Comparison of ENCODE assay signal across 29 cellular contexts in genomic region chr12:70403827-70404226, GRCh38.
"Had no signal": no experiment of that assay in that cellular context is flagged by ENCODE, and none has a peak within 500 bp of the region (broad histone marks: within the 10 kb centered on the region; RNA-seq: fewer than 3 reads in every experiment).

No MANE protein-coding gene starts in this region.

- H3K9me3 Mint-ChIP-seq: stimulated activated effector memory CD8-positive, alpha-beta T cell treated with anti-CD3 and anti-CD28 coated beads, Interleukin-12 subunit alpha, Interleukin-12 subunit beta, amount 100 ng/mL, for 72 hours; stimulated activated memory B cell treated with anti-CD40 and anti-IgM and Interleukin-4, amounts not matched to agents 10 μg/mL and 1 μg/mL and 100 μg/mL, for 72 hours; stimulated activated naive B cell treated with anti-CD40 and anti-IgM and Interleukin-4, amounts not matched to agents 10 μg/mL and 1 μg/mL and 100 μg/mL, for 72 hours; stimulated activated naive CD8-positive, alpha-beta T cell treated with anti-CD3 and anti-CD28 coated beads, Interleukin-15, Interleukin-2, amounts not matched to agents 100 ng/mL and 50 ng/mL, for 24 hours; type B pancreatic cell had no signal

- H3K9me3 ChIP-seq: stomach, suprapubic skin, testis, thoracic aorta, thyroid gland, tibial artery, tibial nerve, transverse colon, upper lobe of left lung, upper lobe of right lung, uterus, vagina had no signal

- H3K27me3 ChIP-seq: stomach, suprapubic skin, testis, thyroid gland, tibial artery, tibial nerve, transverse colon, upper lobe of left lung, upper lobe of right lung, uterus, vagina had no signal

- FAIRE-seq: urothelium cell line had no signal

- H3K27me3 Mint-ChIP-seq: stimulated activated memory B cell treated with anti-CD40 and anti-IgM and Interleukin-4, amounts not matched to agents 10 μg/mL and 1 μg/mL and 100 μg/mL, for 72 hours; stimulated activated naive B cell treated with anti-CD40 and anti-IgM and Interleukin-4, amounts not matched to agents 10 μg/mL and 1 μg/mL and 100 μg/mL, for 72 hours; stimulated activated naive CD8-positive, alpha-beta T cell treated with anti-CD3 and anti-CD28 coated beads, Interleukin-15, amount 100 ng/mL, for 72 hours; stimulated activated naive CD8-positive, alpha-beta T cell treated with anti-CD3 and anti-CD28 coated beads, Interleukin-15, Interleukin-2, amounts not matched to agents 100 ng/mL and 50 ng/mL, for 24 hours; type B pancreatic cell had no signal

- H3K4me3 ChIP-seq: stomach, suprapubic skin, testis, thoracic aorta, thyroid gland, tibial artery, tibial nerve, transverse colon, upper lobe of left lung, upper lobe of right lung, uterus, vagina had no signal

- H3K36me3 ChIP-seq: suprapubic skin, thyroid gland, transverse colon, upper lobe of left lung, upper lobe of right lung, uterus, vagina had no signal

- H3K27ac Mint-ChIP-seq: stimulated activated effector memory CD8-positive, alpha-beta T cell treated with anti-CD3 and anti-CD28 coated beads, Interleukin-12 subunit alpha, Interleukin-12 subunit beta, amount 100 ng/mL, for 72 hours; stimulated activated memory B cell treated with anti-CD40 and anti-IgM and Interleukin-4, amounts not matched to agents 10 μg/mL and 1 μg/mL and 100 μg/mL, for 72 hours; stimulated activated naive B cell treated with anti-CD40 and anti-IgM and Interleukin-4, amounts not matched to agents 10 μg/mL and 1 μg/mL and 100 μg/mL, for 72 hours; stimulated activated naive CD8-positive, alpha-beta T cell treated with anti-CD3 and anti-CD28 coated beads, Interleukin-15, Interleukin-2, amounts not matched to agents 100 ng/mL and 50 ng/mL, for 24 hours; type B pancreatic cell had no signal

- H3K36me3 Mint-ChIP-seq: stimulated activated effector memory CD8-positive, alpha-beta T cell treated with anti-CD3 and anti-CD28 coated beads, Interleukin-12 subunit alpha, Interleukin-12 subunit beta, amount 100 ng/mL, for 72 hours had no signal

- H3K27ac ChIP-seq: stomach, suprapubic skin, testis, thoracic aorta, thyroid gland, tibial artery, transverse colon, upper lobe of left lung, upper lobe of right lung, uterus, vagina had no signal

- ATAC-seq: stimulated activated effector memory CD8-positive, alpha-beta T cell treated with anti-CD3 and anti-CD28 coated beads, Interleukin-12 subunit alpha, Interleukin-12 subunit beta, amount 100 ng/mL, for 72 hours; stimulated activated memory B cell treated with anti-CD40 and anti-IgM and Interleukin-4, amounts not matched to agents 10 μg/mL and 1 μg/mL and 100 μg/mL, for 72 hours; stimulated activated naive B cell treated with anti-CD40 and anti-IgM and Interleukin-4, amounts not matched to agents 10 μg/mL and 1 μg/mL and 100 μg/mL, for 72 hours; stimulated activated naive CD8-positive, alpha-beta T cell treated with anti-CD3 and anti-CD28 coated beads, Interleukin-15, amount 100 ng/mL, for 72 hours; stimulated activated naive CD8-positive, alpha-beta T cell treated with anti-CD3 and anti-CD28 coated beads, Interleukin-15, Interleukin-2, amounts not matched to agents 100 U/mL and 50 U/mL, for 24 hours; upper lobe of right lung had no signal

- H3K4me3 Mint-ChIP-seq: stimulated activated effector memory CD8-positive, alpha-beta T cell treated with anti-CD3 and anti-CD28 coated beads, Interleukin-12 subunit alpha, Interleukin-12 subunit beta, amount 100 ng/mL, for 72 hours; stimulated activated memory B cell treated with anti-CD40 and anti-IgM and Interleukin-4, amounts not matched to agents 10 μg/mL and 1 μg/mL and 100 μg/mL, for 72 hours; stimulated activated naive B cell treated with anti-CD40 and anti-IgM and Interleukin-4, amounts not matched to agents 10 μg/mL and 1 μg/mL and 100 μg/mL, for 72 hours; stimulated activated naive CD8-positive, alpha-beta T cell treated with anti-CD3 and anti-CD28 coated beads, Interleukin-15, amount 100 ng/mL, for 72 hours; stimulated activated naive CD8-positive, alpha-beta T cell treated with anti-CD3 and anti-CD28 coated beads, Interleukin-15, Interleukin-2, amounts not matched to agents 100 ng/mL and 50 ng/mL, for 24 hours; type B pancreatic cell had no signal

- H3K4me1 ChIP-seq: stomach, suprapubic skin, testis, thyroid gland, tibial artery, tibial nerve, transverse colon, upper lobe of left lung, upper lobe of right lung, uterus, vagina had no signal

- H3K4me1 Mint-ChIP-seq: stimulated activated effector memory CD8-positive, alpha-beta T cell treated with anti-CD3 and anti-CD28 coated beads, Interleukin-12 subunit alpha, Interleukin-12 subunit beta, amount 100 ng/mL, for 72 hours; stimulated activated memory B cell treated with anti-CD40 and anti-IgM and Interleukin-4, amounts not matched to agents 10 μg/mL and 1 μg/mL and 100 μg/mL, for 72 hours; stimulated activated naive B cell treated with anti-CD40 and anti-IgM and Interleukin-4, amounts not matched to agents 10 μg/mL and 1 μg/mL and 100 μg/mL, for 72 hours; stimulated activated naive CD8-positive, alpha-beta T cell treated with anti-CD3 and anti-CD28 coated beads, Interleukin-15, amount 100 ng/mL, for 72 hours had no signal

- DNase-seq: stimulated activated CD4-positive, alpha-beta T cell treated with anti-CD3 and anti-CD28 coated beads, Interleukin-2, amount 100 ng/mL, for 48 hours; stimulated activated CD4-positive, alpha-beta T cell treated with anti-CD3 and anti-CD28 coated beads, Interleukin-4, amount 100 ng/mL, for 1 hour; stimulated activated CD4-positive, alpha-beta T cell treated with anti-CD3 and anti-CD28 coated beads, Interleukin-4, amount 100 ng/mL, for 24 hours; stimulated activated CD4-positive, alpha-beta T cell treated with anti-CD3 and anti-CD28 coated beads, Interleukin-4, amount 100 ng/mL, for 4 hours; stimulated activated CD8-positive, alpha-beta memory T cell treated with anti-CD3 and anti-CD28 coated beads, Interleukin-4, amount 100 ng/mL, for 48 hours; stimulated activated naive B cell treated with anti-CD40 and anti-IgM and Interleukin-4, amounts not matched to agents 10 μg/mL and 1 μg/mL and 100 μg/mL, for 72 hours; stimulated activated naive CD4-positive, alpha-beta T cell; stimulated activated naive CD4-positive, alpha-beta T cell treated with Interleukin-2 at 50 U/mL for 16 hours; stimulated activated naive CD8-positive, alpha-beta T cell treated with anti-CD3 and anti-CD28 coated beads, Interleukin-15, amount 100 ng/mL, for 72 hours; stimulated activated naive CD8-positive, alpha-beta T cell treated with anti-CD3 and anti-CD28 coated beads, Interleukin-15, Interleukin-2, amounts not matched to agents 100 U/mL and 50 U/mL, for 24 hours; stomach; substantia nigra; testis; thyroid gland; tibial artery; transverse colon; trophoblast cell; upper lobe of left lung; upper lobe of right lung; uterus had no signal
